11 cellular contexts compared by ENCODE assay signal in the genomic region with DNA sequence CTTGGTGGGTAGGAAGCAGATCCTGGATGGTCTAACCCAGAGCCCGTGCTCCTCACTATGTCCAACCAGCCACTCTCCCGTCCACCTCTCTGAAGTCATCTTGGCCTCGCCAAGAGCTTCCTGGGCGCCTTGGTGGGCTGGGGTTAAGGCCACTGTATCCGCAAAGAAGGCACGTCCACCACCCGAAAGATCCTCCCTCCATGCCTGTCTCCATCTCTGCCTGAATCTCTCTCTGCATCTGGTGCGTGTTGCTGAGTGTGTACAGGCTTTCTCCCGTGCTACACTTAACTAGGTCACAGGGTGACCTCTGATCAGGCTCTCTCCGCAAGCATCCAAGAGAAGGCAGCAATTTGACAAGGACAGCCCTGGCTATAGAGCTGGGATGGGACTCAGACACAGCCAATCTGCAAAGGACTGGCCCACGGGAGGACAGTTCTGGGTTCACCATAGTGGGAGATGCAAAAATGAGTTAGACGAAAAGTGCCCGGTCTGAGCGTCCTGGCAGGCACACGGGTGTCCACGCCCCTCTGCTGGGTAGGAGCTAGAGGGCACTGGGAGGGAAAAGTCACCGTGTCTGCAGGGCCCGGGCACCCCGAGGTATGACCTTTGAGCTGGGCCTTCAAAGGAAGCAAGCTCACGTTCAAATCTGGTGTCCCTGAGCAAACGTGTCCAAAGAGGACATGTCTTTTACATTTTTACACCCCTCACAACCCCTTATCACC. TPM values are rescaled to one million over a fixed set of nuclear protein-coding genes. Genes with fewer than 3 reads are reported as not detected.
DNase-seq lines count a peak whose midpoint lies in the region; ATAC-seq and TF ChIP-seq lines count a peak whose summit lies in the region.
"Had no signal": no experiment of that assay in that cellular context is flagged by ENCODE, and none has a peak within 500 bp of the region (broad histone marks: within the 10 kb centered on the region; RNA-seq: fewer than 3 reads in every experiment).

No MANE protein-coding gene starts in this region.

- no peaks in the 10 kb centered on the region for H3K9me3 Mint-ChIP-seq in WTC11

- H3K4me2 ChIP-seq in PC-9: peak overlapping the region; percentile 72

- in situ Hi-C loops in GM13976 (cut with MboI; ENCODE audit: low sequenced_read_pairs, unreplicated experiment): no loop called here

- no peaks in the 10 kb centered on the region for H3K36me3 ChIP-seq in PC-9 (ENCODE audit: low read depth)

- no peaks in the 10 kb centered on the region for H3K27me3 ChIP-seq in PC-9 (ENCODE audit: insufficient read depth, low read depth)

- no peak overlapping the region for H3K4me3 Mint-ChIP-seq in WTC11

- peaks cover 6% of the 10 kb centered on the region for H3K4me1 Mint-ChIP-seq in WTC11

- intact Hi-C loops in PC-9 (cut with micrococcal nuclease; ENCODE audit: unreplicated experiment): no loop called here

- H3K79me2 ChIP-seq in PC-9 (ENCODE audit: low read depth): no peaks in the 10 kb centered on the region

- no peak overlapping the region for H3K4me3 ChIP-seq in PC-9

- no peaks in the 10 kb centered on the region for H4K20me1 ChIP-seq in PC-9 (ENCODE audit: insufficient read depth)

- no peaks in the 10 kb centered on the region for H3K9me3 ChIP-seq in PC-9 (ENCODE audit: insufficient read depth, low read depth)

- peak overlapping the region; percentile 89 for H3K27ac ChIP-seq in PC-9

- no TSS peak for BruUV-seq in PC-9 (replicated peaks; lab: Mats Ljungman, UMichigan)

- no peaks in the 10 kb centered on the region for H3K36me3 Mint-ChIP-seq in WTC11

- H3K27me3 Mint-ChIP-seq in WTC11 (ENCODE audit: low read depth): no peaks in the 10 kb centered on the region

- DNase-seq in GM13976 (ENCODE audit: low spot score) (peak; percentile 9), PC-9 (no peak), left lobe of liver (ENCODE audit: low spot score) (no peak), retina (peak; percentile 60), SHP77 (lab: John Stamatoyannopoulos, UW) (no peak), WTC11 (ENCODE audit: low spot score) (no peak)
- DNase-seq: DMS 273 treated with DMSO at 0.1 percent for 48 hours, KBM-7, NCI-H1048 had no signal

- no peaks in the 10 kb centered on the region for H3K9me2 ChIP-seq in PC-9 (ENCODE audit: insufficient read depth)

- CTCF ChIA-PET in PC-9 (lab: Charles Lee): no interaction called here
- CTCF ChIA-PET in WTC11 (lab: Charles Lee): interaction anchor here (0.9 to 1.6 kb wide), 5 partner anchors 9 to 142 kb away, joined by 4 to 5 read pairs (median 4); partner anchors contain the start of gene RFC2

- H3K27ac Mint-ChIP-seq in WTC11: no peak overlapping the region

- peaks cover 31% of the 10 kb centered on the region for H3F3A ChIP-seq in PC-9 (ENCODE audit: insufficient read depth, low read depth)

- no peak for TF ChIP-seq CTCF in GM13976 (IDR thresholded peaks at IDR 0.05; ENCODE audit: borderline replicate concordance, control extremely low read depth, extremely low read depth, insufficient read depth, missing control alignments)
- TF ChIP-seq CTCF in PC-9 (conservative IDR thresholded peaks at IDR 0.05): no peak
- no peak for TF ChIP-seq CTCF in WTC11 (IDR thresholded peaks at IDR 0.05)

- ATAC-seq in left lobe of liver (peak; percentile 98), HG03045 (IDR thresholded peaks at IDR 0.05; ENCODE audit: unreplicated experiment) (no peak), WTC11 (no peak)
- ATAC-seq: Right ventricle myocardium inferior had no signal

- H2AFZ ChIP-seq in PC-9: no peak overlapping the region

- POLR2A ChIA-PET in PC-9 (lab: Charles Lee; ENCODE audit: unreplicated experiment) (interaction anchor here (0.6 kb wide), 2 partner anchors 9 to 24 kb away, joined by 3 to 4 read pairs; partner anchors contain the start of gene RFC2), WTC11 (lab: Charles Lee) (interaction anchor here (0.5 to 0.7 kb wide), 2 partner anchors 71 to 108 kb away, joined by 3 read pairs; no protein-coding TSS in a partner anchor)

- H3K4me1 ChIP-seq in PC-9 (replicated peaks; ENCODE audit: insufficient read depth): peaks cover 23% of the 10 kb centered on the region

TF ChIP-seq in WTC11, 78 proteins besides CTCF, POLR2A, EP300 and RAD21:
- no peak for TF ChIP-seq GRHL2 (CRISPR knock-in tag; IDR thresholded peaks at IDR 0.05; ENCODE audit: insufficient replicate concordance, severe bottlenecking)
- no peak for TF ChIP-seq GTF2I (CRISPR knock-in tag; conservative IDR thresholded peaks at IDR 0.05)
- TF ChIP-seq ETV6 (CRISPR knock-in tag; IDR thresholded peaks at IDR 0.05): no peak

RNA-seq across cellular contexts. Expression of gene RFC2, which starts 9.4 kb away (rescaled TPM):
- total RNA-seq in PC-9 (2021): 65.5 and 75.7 TPM in 2 replicates
- 11.3 TPM for total RNA-seq in left lobe of liver
- total RNA-seq in WTC11 (2021): 74.1 to 80.7 TPM (median 79.4 TPM) in 3 replicates

RNA-seq across cellular contexts. Expression of gene CLIP2, which starts 25.6 kb away (rescaled TPM):
- total RNA-seq in PC-9 (2021): 37.9 and 48.0 TPM in 2 replicates
- 5.4 TPM for total RNA-seq in left lobe of liver
- total RNA-seq in WTC11 (2021): 48.1 to 49.7 TPM (median 48.4 TPM) in 3 replicates

RNA-seq across cellular contexts. Expression of gene LAT2, which starts 53.8 kb away (rescaled TPM):
- 1.8 and 3.5 TPM in 2 replicates for total RNA-seq in PC-9 (2021)
- 7.8 TPM for total RNA-seq in left lobe of liver
- 0.33 to 0.76 TPM (median 0.41 TPM) in 3 replicates for total RNA-seq in WTC11 (2021)

Comparison
In these comparisons a context has a peak if more than half of its experiments do, and no peak if none do; other contexts are left out.
1. DNase-seq: peak in GM13976 (single experiment) and retina (single experiment); none in PC-9 (0 of 2), left lobe of liver (single experiment), SHP77 (0 of 2) and WTC11 (single experiment).